Comparison of ENCODE assay signal across 1 cellular context in the genomic region with DNA sequence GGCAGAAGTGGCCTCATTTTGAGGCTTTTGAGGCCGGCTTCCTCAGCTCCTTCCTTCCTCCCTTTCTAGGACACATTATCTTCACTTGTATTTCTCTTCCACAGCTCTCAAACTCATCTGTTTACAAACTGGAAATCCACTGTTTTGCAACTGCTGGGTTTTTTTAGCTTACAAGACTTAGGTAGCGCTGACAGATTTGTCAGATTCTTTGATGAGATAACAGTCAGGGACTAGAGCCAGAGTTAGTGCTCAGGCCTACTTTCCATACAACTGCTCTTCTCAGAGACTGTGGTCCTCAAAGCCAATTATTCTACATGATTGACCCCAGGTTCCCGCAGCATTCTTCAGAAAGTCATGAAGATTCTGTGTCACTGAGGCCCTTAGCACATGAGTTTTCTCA.
TF ChIP-seq lines count a peak whose summit lies in the region.

No MANE protein-coding gene starts in this region.

TF ChIP-seq in K562, 482 proteins besides CTCF, POLR2A, EP300 and RAD21:
- TF ChIP-seq CBFA2T3 (IDR thresholded peaks at IDR 0.05) (no peak), NR2C2 (CRISPR knock-in tag; IDR thresholded peaks at IDR 0.05) (no peak), NR2C2 (tag; IDR thresholded peaks at IDR 0.05) (no peak), ZNF830 (CRISPR knock-in tag; IDR thresholded peaks at IDR 0.05) (no peak), SMC3 (conservative IDR thresholded peaks at IDR 0.05; ENCODE audit: insufficient read depth, low read depth, low read length) (no peak), RCOR1 (IDR thresholded peaks at IDR 0.05; ENCODE audit: borderline replicate concordance in 1 of 2, low read depth in 2 of 2, low read length in 2 of 2) (no peak), MEIS2 (IDR thresholded peaks at IDR 0.05; ENCODE audit: partially characterized antibody) (peak; percentile 90), CEBPG (CRISPR knock-in tag; IDR thresholded peaks at IDR 0.05) (no peak), CEBPG (tag; conservative IDR thresholded peaks at IDR 0.05 in 1 of 2, IDR thresholded peaks at IDR 0.05 in 1 of 2) (0 out of 4 replicates have a peak, but pooled peaks of 1 of the 2 experiments have one; percentile 24), MAZ (CRISPR knock-in tag; conservative IDR thresholded peaks at IDR 0.05 in 1 of 2, IDR thresholded peaks at IDR 0.05 in 1 of 2) (no peak), CREB1 (IDR thresholded peaks at IDR 0.05) (no peak), CREB1 (CRISPR knock-in tag; IDR thresholded peaks at IDR 0.05) (no peak), RNF2 (IDR thresholded peaks at IDR 0.05) (no peak)
- TF ChIP-seq, protein P1, sequence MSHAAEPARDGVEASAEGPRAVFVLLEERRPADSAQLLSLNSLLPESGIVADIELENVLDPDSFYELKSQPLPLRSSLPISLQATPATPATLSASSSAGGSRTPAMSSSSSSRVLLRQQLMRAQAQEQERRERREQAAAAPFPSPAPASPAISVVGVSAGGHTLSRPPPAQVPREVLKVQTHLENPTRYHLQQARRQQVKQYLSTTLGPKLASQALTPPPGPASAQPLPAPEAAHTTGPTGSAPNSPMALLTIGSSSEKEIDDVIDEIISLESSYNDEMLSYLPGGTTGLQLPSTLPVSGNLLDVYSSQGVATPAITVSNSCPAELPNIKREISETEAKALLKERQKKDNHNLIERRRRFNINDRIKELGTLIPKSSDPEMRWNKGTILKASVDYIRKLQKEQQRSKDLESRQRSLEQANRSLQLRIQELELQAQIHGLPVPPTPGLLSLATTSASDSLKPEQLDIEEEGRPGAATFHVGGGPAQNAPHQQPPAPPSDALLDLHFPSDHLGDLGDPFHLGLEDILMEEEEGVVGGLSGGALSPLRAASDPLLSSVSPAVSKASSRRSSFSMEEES (CRISPR knock-in tag; IDR thresholded peaks at IDR 0.05): no peak
- TF ChIP-seq, protein P2, sequence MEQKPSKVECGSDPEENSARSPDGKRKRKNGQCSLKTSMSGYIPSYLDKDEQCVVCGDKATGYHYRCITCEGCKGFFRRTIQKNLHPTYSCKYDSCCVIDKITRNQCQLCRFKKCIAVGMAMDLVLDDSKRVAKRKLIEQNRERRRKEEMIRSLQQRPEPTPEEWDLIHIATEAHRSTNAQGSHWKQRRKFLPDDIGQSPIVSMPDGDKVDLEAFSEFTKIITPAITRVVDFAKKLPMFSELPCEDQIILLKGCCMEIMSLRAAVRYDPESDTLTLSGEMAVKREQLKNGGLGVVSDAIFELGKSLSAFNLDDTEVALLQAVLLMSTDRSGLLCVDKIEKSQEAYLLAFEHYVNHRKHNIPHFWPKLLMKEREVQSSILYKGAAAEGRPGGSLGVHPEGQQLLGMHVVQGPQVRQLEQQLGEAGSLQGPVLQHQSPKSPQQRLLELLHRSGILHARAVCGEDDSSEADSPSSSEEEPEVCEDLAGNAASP (IDR thresholded peaks at IDR 0.05): no peak
- TF ChIP-seq, protein P3, sequence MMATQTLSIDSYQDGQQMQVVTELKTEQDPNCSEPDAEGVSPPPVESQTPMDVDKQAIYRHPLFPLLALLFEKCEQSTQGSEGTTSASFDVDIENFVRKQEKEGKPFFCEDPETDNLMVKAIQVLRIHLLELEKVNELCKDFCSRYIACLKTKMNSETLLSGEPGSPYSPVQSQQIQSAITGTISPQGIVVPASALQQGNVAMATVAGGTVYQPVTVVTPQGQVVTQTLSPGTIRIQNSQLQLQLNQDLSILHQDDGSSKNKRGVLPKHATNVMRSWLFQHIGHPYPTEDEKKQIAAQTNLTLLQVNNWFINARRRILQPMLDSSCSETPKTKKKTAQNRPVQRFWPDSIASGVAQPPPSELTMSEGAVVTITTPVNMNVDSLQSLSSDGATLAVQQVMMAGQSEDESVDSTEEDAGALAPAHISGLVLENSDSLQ (IDR thresholded peaks at IDR 0.05): no peak
- TF ChIP-seq, protein P4, sequence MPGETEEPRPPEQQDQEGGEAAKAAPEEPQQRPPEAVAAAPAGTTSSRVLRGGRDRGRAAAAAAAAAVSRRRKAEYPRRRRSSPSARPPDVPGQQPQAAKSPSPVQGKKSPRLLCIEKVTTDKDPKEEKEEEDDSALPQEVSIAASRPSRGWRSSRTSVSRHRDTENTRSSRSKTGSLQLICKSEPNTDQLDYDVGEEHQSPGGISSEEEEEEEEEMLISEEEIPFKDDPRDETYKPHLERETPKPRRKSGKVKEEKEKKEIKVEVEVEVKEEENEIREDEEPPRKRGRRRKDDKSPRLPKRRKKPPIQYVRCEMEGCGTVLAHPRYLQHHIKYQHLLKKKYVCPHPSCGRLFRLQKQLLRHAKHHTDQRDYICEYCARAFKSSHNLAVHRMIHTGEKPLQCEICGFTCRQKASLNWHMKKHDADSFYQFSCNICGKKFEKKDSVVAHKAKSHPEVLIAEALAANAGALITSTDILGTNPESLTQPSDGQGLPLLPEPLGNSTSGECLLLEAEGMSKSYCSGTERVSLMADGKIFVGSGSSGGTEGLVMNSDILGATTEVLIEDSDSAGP (CRISPR knock-in tag; IDR thresholded peaks at IDR 0.05): no peak
- TF ChIP-seq, protein P5, sequence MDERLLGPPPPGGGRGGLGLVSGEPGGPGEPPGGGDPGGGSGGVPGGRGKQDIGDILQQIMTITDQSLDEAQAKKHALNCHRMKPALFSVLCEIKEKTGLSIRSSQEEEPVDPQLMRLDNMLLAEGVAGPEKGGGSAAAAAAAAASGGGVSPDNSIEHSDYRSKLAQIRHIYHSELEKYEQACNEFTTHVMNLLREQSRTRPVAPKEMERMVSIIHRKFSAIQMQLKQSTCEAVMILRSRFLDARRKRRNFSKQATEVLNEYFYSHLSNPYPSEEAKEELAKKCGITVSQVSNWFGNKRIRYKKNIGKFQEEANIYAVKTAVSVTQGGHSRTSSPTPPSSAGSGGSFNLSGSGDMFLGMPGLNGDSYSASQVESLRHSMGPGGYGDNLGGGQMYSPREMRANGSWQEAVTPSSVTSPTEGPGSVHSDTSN (CRISPR knock-in tag; IDR thresholded peaks at IDR 0.05; ENCODE audit: low read depth): no peak
- TF ChIP-seq, protein P5 (tag; conservative IDR thresholded peaks at IDR 0.05; ENCODE audit: low read depth): peak; percentile 59; the same call in 1 of the 2 replicates
